23 cellular contexts compared by ENCODE assay signal in genomic region chr7:4766666-4767530, GRCh38. TPM values are rescaled to one million over a fixed set of nuclear protein-coding genes. Genes with fewer than 3 reads are reported as not detected.
A peak's percentile ranks its signal among the peaks of the same experiment; 100 is the strongest.
DNase-seq lines count a peak whose midpoint lies in the region; FAIRE-seq and TF ChIP-seq lines count a peak whose summit lies in the region.
"Had no signal": no experiment of that assay in that cellular context is flagged by ENCODE, and none has a peak within 500 bp of the region (broad histone marks: within the 10 kb centered on the region; RNA-seq: fewer than 3 reads in every experiment).

No MANE protein-coding gene starts in this region.

- peak overlapping the region; percentile 3 for H3K4me3 Mint-ChIP-seq in mesothelial cell of epicardium
- H3K4me3 Mint-ChIP-seq: activated CD8-positive, alpha-beta T cell treated with anti-CD3 and anti-CD28 coated beads for 36 hours; natural killer cell had no signal

- TF ChIP-seq CTCF in bronchial epithelial cell (IDR thresholded peaks at IDR 0.05; ENCODE audit: insufficient read depth, low read length, severe bottlenecking) (no peak), mesothelial cell of epicardium (IDR thresholded peaks at IDR 0.05; ENCODE audit: unreplicated experiment) (no peak)

- peak overlapping the region; percentile 84 for H3K27ac Mint-ChIP-seq in mesothelial cell of epicardium
- H3K27ac Mint-ChIP-seq: activated CD8-positive, alpha-beta T cell treated with anti-CD3 and anti-CD28 coated beads for 36 hours had no signal

- H3K4me3 ChIP-seq in bronchial epithelial cell (ENCODE audit: low read depth, low read length) (no peak overlapping the region), stomach smooth muscle (ENCODE audit: low read length in 2 of 2) (peak overlapping the region; percentile 58 to 75), MG63 (no peak overlapping the region)
- H3K4me3 ChIP-seq: right atrium auricular region had no signal

- no peaks in the 10 kb centered on the region for H3K9me3 Mint-ChIP-seq in mesothelial cell of epicardium
- H3K9me3 Mint-ChIP-seq: activated CD8-positive, alpha-beta T cell treated with anti-CD3 and anti-CD28 coated beads for 36 hours; natural killer cell had no signal

- peak; percentile 43 for FAIRE-seq in bronchial epithelial cell (lab: Jason Lieb, UNC)
- FAIRE-seq: D721Med, H1, keratinocyte had no signal

- H3K9me3 ChIP-seq in stomach smooth muscle (ENCODE audit: control insufficient read depth in 2 of 2, low read length in 2 of 2) (no peaks in the 10 kb centered on the region), MG63 (no peaks in the 10 kb centered on the region)
- H3K9me3 ChIP-seq: right atrium auricular region had no signal

- H3K36me3 Mint-ChIP-seq in mesothelial cell of epicardium, result peaks cover 9% of the 10 kb centered on the region
- H3K36me3 Mint-ChIP-seq: natural killer cell had no signal

- DNase-seq in DMS53 (lab: John Stamatoyannopoulos, UW) (peak; percentile 40), DMS53 treated with DMSO at 0.1 percent for 48 hours (lab: John Stamatoyannopoulos, UW; ENCODE audit: unreplicated experiment) (no peak), bronchial epithelial cell (ENCODE audit: low read depth) (no peak), mesothelial cell of epicardium (ENCODE audit: low spot score in 2 of 2, unreplicated experiment in 2 of 2) (no peak), MG63 (no peak), NCI-H2029 treated with DMSO at 0.1 percent for 48 hours (lab: John Stamatoyannopoulos, UW) (no peak), germinal center (ENCODE audit: low spot score) (no peak)
- DNase-seq: activated CD4-positive, alpha-beta T cell treated with anti-CD3 and anti-CD28 coated beads for 1 hour; activated CD8-positive, alpha-beta T cell treated with anti-CD3 and anti-CD28 coated beads for 36 hours; activated effector memory CD4-positive, alpha-beta T cell treated with Interleukin-2 at 50 U/mL for 16 hours; cortex of kidney; Karpas-422; natural killer cell; NCI-H510A; stimulated activated CD4-positive, alpha-beta T cell treated with anti-CD3 and anti-CD28 coated beads, Interleukin-2, amount 100 ng/mL, for 48 hours; T-helper 2 cell had no signal

- H3K27me3 Mint-ChIP-seq in mesothelial cell of epicardium (ENCODE audit: low read depth), result no peaks in the 10 kb centered on the region
- H3K27me3 Mint-ChIP-seq: activated CD8-positive, alpha-beta T cell treated with anti-CD3 and anti-CD28 coated beads for 36 hours had no signal

- H3K9ac ChIP-seq in stomach smooth muscle (ENCODE audit: low read length in 2 of 2), result peak overlapping the region; percentile 81 to 91

- H3K4me1 Mint-ChIP-seq in mesothelial cell of epicardium, result peaks cover 4% of the 10 kb centered on the region

- H3K4me1 ChIP-seq in stomach smooth muscle (ENCODE audit: control insufficient read depth, insufficient read depth, low read length), result peaks cover 62% of the 10 kb centered on the region

- H3K27ac ChIP-seq in stomach smooth muscle (ENCODE audit: low read length), result peak overlapping the region; percentile 99
- H3K27ac ChIP-seq: 22Rv1, HL-60, right atrium auricular region had no signal

- H3K36me3 ChIP-seq in bronchial epithelial cell (ENCODE audit: control insufficient read depth, insufficient read depth, low read length), result peaks cover 10% of the 10 kb centered on the region
- peaks cover 13 to 19% of the 10 kb centered on the region in 2 donors for H3K36me3 ChIP-seq in stomach smooth muscle (ENCODE audit: control insufficient read depth in 2 of 2, insufficient read depth in 2 of 2, low read length in 2 of 2)
- peaks cover 36% of the 10 kb centered on the region for H3K36me3 ChIP-seq in MG63

- H3K27me3 ChIP-seq in bronchial epithelial cell (ENCODE audit: control insufficient read depth, insufficient read depth, low read length) (no peaks in the 10 kb centered on the region), stomach smooth muscle (ENCODE audit: control insufficient read depth in 1 of 2, insufficient read depth in 2 of 2, low read length in 2 of 2) (no peaks in the 10 kb centered on the region), MG63 (no peaks in the 10 kb centered on the region)
- H3K27me3 ChIP-seq: right atrium auricular region had no signal

RNA-seq across cellular contexts. Expression of gene AP5Z1, which starts 8.5 kb away (rescaled TPM):
- 24.5 and 25.5 TPM in 2 replicates for total RNA-seq in bronchial epithelial cell
- total RNA-seq in mesothelial cell of epicardium, result 35.6 to 40.9 TPM (median 36.2 TPM) in 3 replicates
- total RNA-seq in MG63 (2014; rRNA removed; shearing (Covaris generic); ENCODE audit: low replicate concordance), result 23.0 and 38.2 TPM in 2 replicates

Comparison
In these comparisons a context has a peak if more than half of its experiments do, and no peak if none do; other contexts are left out.
1. H3K4me3 ChIP-seq: peak in stomach smooth muscle (2 of 2); none in bronchial epithelial cell (single experiment) and MG63 (single experiment).